In genomic region chr6:30122515-30122914, GRCh38 we compare ENCODE assay signal across 29 cellular contexts. TPM values are rescaled to one million over a fixed set of nuclear protein-coding genes. Genes with fewer than 3 reads are reported as not detected.
DNase-seq lines count a peak whose midpoint lies in the region; ATAC-seq, FAIRE-seq and TF ChIP-seq lines count a peak whose summit lies in the region.
"Had no signal": no experiment of that assay in that cellular context is flagged by ENCODE, and none has a peak within 500 bp of the region (broad histone marks: within the 10 kb centered on the region; RNA-seq: fewer than 3 reads in every experiment).

No MANE protein-coding gene starts in this region.

- TF ChIP-seq POLR2A in right lobe of liver (IDR thresholded peaks at IDR 0.05): no peak

- WGBS in small intestine, 3 donors: 21 to 58% (median 23%) methylated on average over 2 of the region's 2 CpGs
- WGBS in right lobe of liver (ENCODE audit: insufficient coverage, low coverage, low lambda C conversion rate, missing lambda C conversion rate): 52% methylated on average over 2 of the region's 2 CpGs

- H3K9me3 ChIP-seq in small intestine (ENCODE audit: control insufficient read depth, low read depth): no peaks in the 10 kb centered on the region
- H3K9me3 ChIP-seq in right lobe of liver: no peaks in the 10 kb centered on the region
- H3K9me3 ChIP-seq: lower lobe of right lung, SK-N-SH had no signal

- H3K27ac ChIP-seq in epithelial cell of prostate (no peak overlapping the region), small intestine (ENCODE audit: low read depth in 1 of 2, low read length in 1 of 2) (peak overlapping the region; percentile 57 to 85), right lobe of liver (no peak overlapping the region)
- H3K27ac ChIP-seq: lower lobe of right lung, RWPE1 had no signal

- no peak for TF ChIP-seq CTCF in right lobe of liver (IDR thresholded peaks at IDR 0.05)

- intact Hi-C loops in right lobe of liver (cut with DNase I): no loop called here

- no peak for ATAC-seq in right lobe of liver
- ATAC-seq: activated CD8-positive, alpha-beta memory T cell treated with anti-CD3 and anti-CD28 coated beads, Interleukin-2, amount 10 ng/mL, durations not matched to agents 7 days and 5 days; CD8-positive, alpha-beta T cell; lower lobe of right lung; sciatic nerve; stimulated activated naive CD8-positive, alpha-beta T cell treated with anti-CD3 and anti-CD28 coated beads, Interleukin-15, Interleukin-2, amounts not matched to agents 100 U/mL and 50 U/mL, for 24 hours had no signal

- peak; percentile 88 for FAIRE-seq in small intestine (lab: Jason Lieb, UNC)

- DNase-seq in GM04504 (ENCODE audit: low read depth) (peak; percentile 58), MV-4-11 (lab: John Stamatoyannopoulos, UW) (peak; percentile 71), epithelial cell of prostate (ENCODE audit: low read depth, low spot score) (peak; percentile 26), small intestine (peak; percentile 90), right lobe of liver (no peak), dedifferentiated amniotic fluid mesenchymal stem cell (ENCODE audit: extremely low spot score) (no peak), NCI-H345 (lab: John Stamatoyannopoulos, UW) (no peak), NCI-H2227 treated with DMSO at 0.1 percent for 48 hours (lab: John Stamatoyannopoulos, UW) (no peak)
- DNase-seq: activated CD4-positive, alpha-beta T cell treated with anti-CD3 and anti-CD28 coated beads, Interleukin-2, amount 10 ng/mL, durations not matched to agents 7 days and 5 days; activated CD8-positive, alpha-beta memory T cell treated with anti-CD3 and anti-CD28 coated beads, Interleukin-2, amount 10 ng/mL, durations not matched to agents 7 days and 5 days; anterior cingulate cortex; CD8-positive, alpha-beta T cell; cortex of kidney; head of caudate nucleus; lower lobe of right lung; NCI-H1105 treated with DMSO at 0.1 percent for 48 hours; NCI-H2081; NCI-H446 treated with DMSO at 0.1 percent for 48 hours; posterior cingulate gyrus; SK-N-SH; stimulated activated naive CD8-positive, alpha-beta T cell treated with anti-CD3 and anti-CD28 coated beads, Interleukin-15, Interleukin-2, amounts not matched to agents 100 U/mL and 50 U/mL, for 24 hours had no signal

- peaks cover 0 to 2% of the 10 kb centered on the region in 2 donors for H3K4me1 ChIP-seq in small intestine (ENCODE audit: control insufficient read depth in 2 of 2, insufficient read depth in 1 of 2, low read depth in 1 of 2, low read length in 1 of 2)
- H3K4me1 ChIP-seq in right lobe of liver: peaks cover 0 to under 1% (median 0%) of the 10 kb centered on the region in 4 donors

- H3K4me3 ChIP-seq in small intestine (ENCODE audit: low read depth in 1 of 2, low read length in 2 of 2) (no peak overlapping the region), right lobe of liver (no peak overlapping the region)
- H3K4me3 ChIP-seq: lower lobe of right lung had no signal

- peaks cover 0 to 2% of the 10 kb centered on the region in 2 donors for H3K27me3 ChIP-seq in small intestine (ENCODE audit: control insufficient read depth in 2 of 2, insufficient read depth in 2 of 2, low read length in 2 of 2)
- no peaks in the 10 kb centered on the region for H3K27me3 ChIP-seq in right lobe of liver

- H3K36me3 ChIP-seq in small intestine (ENCODE audit: control insufficient read depth in 2 of 2, insufficient read depth in 2 of 2, low read length in 2 of 2): no peaks in the 10 kb centered on the region
- H3K36me3 ChIP-seq in right lobe of liver: no peaks in the 10 kb centered on the region
- H3K36me3 ChIP-seq: lower lobe of right lung had no signal

RNA-seq across cellular contexts. Expression of gene TRIM31, which starts 9.6 kb away (rescaled TPM):
- 10 to 100 TPM in 2 of 3 donors, 1 to 10 TPM in 1; 5.2 to 41.6 (median 37.8) TPM for polyA plus RNA-seq in small intestine
- 1 to 10 TPM in 1 of 6 experiments, under 1 TPM in 5; 0.32 to 5.1 (median 0.60) TPM for total RNA-seq in right lobe of liver
- total RNA-seq: activated CD4-positive, alpha-beta T cell treated with anti-CD3 and anti-CD28 coated beads, Interleukin-2, amount 10 ng/mL, durations not matched to agents 7 days and 5 days; activated CD8-positive, alpha-beta memory T cell treated with anti-CD3 and anti-CD28 coated beads, Interleukin-2, amount 10 ng/mL, durations not matched to agents 7 days and 5 days; activated T-helper 1 cell treated with anti-CD3 and anti-CD28 coated beads, Interleukin-12 subunit alpha, Interleukin-12 subunit beta, Interleukin-2, Interleukin-4 antibody, amounts not matched to agents 30 ng/mL and 10 ng/mL and 1 ng/mL, durations not matched to agents 14 hours and 24 hours and 36 hours; CD8-positive, alpha-beta T cell; kidney epithelial cell; LHCN-M2; neural crest cell; sciatic nerve; T-helper 2 cell treated with Interferon-gamma antibody and Interleukin-4, amounts not matched to agents 100 ng/mL and 5 ng/mL, for 36 hours had no signal
- polyA plus RNA-seq: SK-N-SH had no signal

RNA-seq across cellular contexts. Expression of gene TRIM40, which starts 13.4 kb away (rescaled TPM):
- 10 to 100 TPM in 2 of 3 donors, 1 to 10 TPM in 1; 1.6 to 19.5 (median 14.3) TPM for polyA plus RNA-seq in small intestine
- total RNA-seq in right lobe of liver: 1 to 10 TPM in 1 of 6 experiments, under 1 TPM in 1, not detected in 4; 0.18 to 5.2 TPM
- total RNA-seq: activated CD4-positive, alpha-beta T cell treated with anti-CD3 and anti-CD28 coated beads, Interleukin-2, amount 10 ng/mL, durations not matched to agents 7 days and 5 days; activated CD8-positive, alpha-beta memory T cell treated with anti-CD3 and anti-CD28 coated beads, Interleukin-2, amount 10 ng/mL, durations not matched to agents 7 days and 5 days; activated T-helper 1 cell treated with anti-CD3 and anti-CD28 coated beads, Interleukin-12 subunit alpha, Interleukin-12 subunit beta, Interleukin-2, Interleukin-4 antibody, amounts not matched to agents 30 ng/mL and 10 ng/mL and 1 ng/mL, durations not matched to agents 14 hours and 24 hours and 36 hours; CD8-positive, alpha-beta T cell; kidney epithelial cell; LHCN-M2; lower lobe of right lung; mucosa of gallbladder; neural crest cell; sciatic nerve; T-helper 2 cell treated with Interferon-gamma antibody and Interleukin-4, amounts not matched to agents 100 ng/mL and 5 ng/mL, for 36 hours had no signal
- polyA plus RNA-seq: SK-N-SH had no signal

RNA-seq across cellular contexts. Expression of gene TRIM10, which starts 38.5 kb away (rescaled TPM):
- polyA plus RNA-seq in small intestine: 1 to 10 TPM; 1.4 to 5.4 (median 5.4) TPM
- total RNA-seq in right lobe of liver: 1 to 10 TPM in 5 of 6 experiments, under 1 TPM in 1; 0.74 to 2.4 (median 1.4) TPM
- total RNA-seq: activated CD4-positive, alpha-beta T cell treated with anti-CD3 and anti-CD28 coated beads, Interleukin-2, amount 10 ng/mL, durations not matched to agents 7 days and 5 days; activated CD8-positive, alpha-beta memory T cell treated with anti-CD3 and anti-CD28 coated beads, Interleukin-2, amount 10 ng/mL, durations not matched to agents 7 days and 5 days; CD8-positive, alpha-beta T cell; kidney epithelial cell; LHCN-M2; lower lobe of right lung; neural crest cell had no signal
- polyA plus RNA-seq: SK-N-SH had no signal

RNA-seq across cellular contexts. Expression of gene TRIM15, which starts 40.8 kb away (rescaled TPM):
- 100 to 1,000 TPM in 1 of 3 donors, 10 to 100 TPM in 2; 26.1 to 122 (median 83.6) TPM for polyA plus RNA-seq in small intestine
- total RNA-seq in right lobe of liver: 10 to 100 TPM in 1 of 6 experiments, 1 to 10 TPM in 5; 1.7 to 17.7 (median 5.7) TPM
- total RNA-seq: activated CD4-positive, alpha-beta T cell treated with anti-CD3 and anti-CD28 coated beads, Interleukin-2, amount 10 ng/mL, durations not matched to agents 7 days and 5 days; activated CD8-positive, alpha-beta memory T cell treated with anti-CD3 and anti-CD28 coated beads, Interleukin-2, amount 10 ng/mL, durations not matched to agents 7 days and 5 days; CD8-positive, alpha-beta T cell; kidney epithelial cell; LHCN-M2; lower lobe of right lung; neural crest cell; sciatic nerve had no signal
- polyA plus RNA-seq: SK-N-SH had no signal

RNA-seq across cellular contexts. Expression of gene RNF39, which starts 46.9 kb away (rescaled TPM):
- under 1 TPM; 0.18 to 0.27 (median 0.22) TPM for polyA plus RNA-seq in small intestine
- not detected for total RNA-seq in right lobe of liver
- total RNA-seq: activated CD4-positive, alpha-beta T cell treated with anti-CD3 and anti-CD28 coated beads, Interleukin-2, amount 10 ng/mL, durations not matched to agents 7 days and 5 days; activated CD8-positive, alpha-beta memory T cell treated with anti-CD3 and anti-CD28 coated beads, Interleukin-2, amount 10 ng/mL, durations not matched to agents 7 days and 5 days; activated T-helper 1 cell treated with anti-CD3 and anti-CD28 coated beads, Interleukin-12 subunit alpha, Interleukin-12 subunit beta, Interleukin-2, Interleukin-4 antibody, amounts not matched to agents 30 ng/mL and 10 ng/mL and 1 ng/mL, durations not matched to agents 14 hours and 24 hours and 36 hours; CD8-positive, alpha-beta T cell; LHCN-M2; neural crest cell; sciatic nerve; T-helper 2 cell treated with Interferon-gamma antibody and Interleukin-4, amounts not matched to agents 100 ng/mL and 5 ng/mL, for 36 hours had no signal
- polyA plus RNA-seq: SK-N-SH had no signal

Comparison
In these comparisons a context has a peak if more than half of its experiments do, and no peak if none do; other contexts are left out.
1. DNase-seq: peak in GM04504 (single experiment), MV-4-11 (single experiment), epithelial cell of prostate (single experiment) and small intestine (single experiment); none in right lobe of liver (0 of 3), dedifferentiated amniotic fluid mesenchymal stem cell (single experiment), NCI-H345 (single experiment) and NCI-H2227 treated with DMSO at 0.1 percent for 48 hours (single experiment).
2. H3K27ac ChIP-seq: peak in small intestine (2 of 2); none in epithelial cell of prostate (single experiment) and right lobe of liver (0 of 3).